ENCODE assay signal across 1 cellular context in genomic region chr2:112542123-112542973, GRCh38.
TF ChIP-seq lines count a peak whose summit lies in the region.

Gene POLR1B, plus strand, starts transcription at chr2:112542465. Its CDS starts 30 bp downstream, at chr2:112542495.

TF ChIP-seq in HepG2, 621 proteins besides CTCF, POLR2A, EP300 and RAD21 (continued from another document and continues in another):
- TF ChIP-seq PAXIP1 (CRISPR knock-in tag; conservative IDR thresholded peaks at IDR 0.05), result peak; percentile 35; the same call in 1 of the 2 replicates
- no peak for TF ChIP-seq NBN (conservative IDR thresholded peaks at IDR 0.05)
- TF ChIP-seq SIX1 (CRISPR knock-in tag; IDR thresholded peaks at IDR 0.05; ENCODE audit: borderline replicate concordance), result peak; percentile 20; the same call in 1 of the 2 replicates
- peak; percentile 99 for TF ChIP-seq DMAP1 (CRISPR knock-in tag; IDR thresholded peaks at IDR 0.05)
- peak; percentile 68; the same call in 1 of the 2 replicates for TF ChIP-seq SIX4 (CRISPR knock-in tag; IDR thresholded peaks at IDR 0.05)
- peak; percentile 95 for TF ChIP-seq ZBTB20 (CRISPR knock-in tag; IDR thresholded peaks at IDR 0.05; ENCODE audit: borderline replicate concordance, low read depth)
- TF ChIP-seq SRY (CRISPR knock-in tag; IDR thresholded peaks at IDR 0.05), result no peak
- peak; percentile 70; the same call in 1 of the 2 replicates for TF ChIP-seq JUND (CRISPR knock-in tag; IDR thresholded peaks at IDR 0.05)
- peak; percentile 74; the same call in 1 of the 2 replicates for TF ChIP-seq ZNF446 (CRISPR knock-in tag; IDR thresholded peaks at IDR 0.05)
- peak; percentile 93 for TF ChIP-seq ZNF784 (CRISPR knock-in tag; IDR thresholded peaks at IDR 0.05; ENCODE audit: borderline replicate concordance)
- TF ChIP-seq MTA3 (CRISPR knock-in tag; IDR thresholded peaks at IDR 0.05), result no peak
- TF ChIP-seq U2AF2 (IDR thresholded peaks at IDR 0.05; ENCODE audit: low read depth, low read length), result peak; percentile 78; the same call in 1 of the 2 replicates
- TF ChIP-seq ZNF367 (CRISPR knock-in tag; IDR thresholded peaks at IDR 0.05; ENCODE audit: borderline replicate concordance), result peak; percentile 97; the same call in 1 of the 2 replicates
- peak; percentile 39; the same call in 1 of the 2 replicates for TF ChIP-seq ELF4 (CRISPR knock-in tag; IDR thresholded peaks at IDR 0.05; ENCODE audit: borderline replicate concordance)
- TF ChIP-seq ZNF331 (CRISPR knock-in tag; IDR thresholded peaks at IDR 0.05), result peak; percentile 78
- peak; percentile 71; the same call in 1 of the 2 replicates for TF ChIP-seq ZNF619 (CRISPR knock-in tag; IDR thresholded peaks at IDR 0.05)
- TF ChIP-seq U2AF1 (optimal IDR thresholded peaks at IDR 0.05; ENCODE audit: low read depth, low read length), result peak; percentile 86
- TF ChIP-seq MLX (CRISPR knock-in tag; IDR thresholded peaks at IDR 0.05), result peak; percentile 48; the same call in 1 of the 2 replicates
- peak; percentile 87; the same call in 1 of the 2 replicates for TF ChIP-seq ZNF724P (CRISPR knock-in tag; IDR thresholded peaks at IDR 0.05; ENCODE audit: borderline replicate concordance)
- TF ChIP-seq ZNF713 (CRISPR knock-in tag; IDR thresholded peaks at IDR 0.05), result 0 out of 2 replicates have a peak, but pooled peaks have one; percentile 4
- peak; percentile 89 for TF ChIP-seq ELF1 (CRISPR knock-in tag; IDR thresholded peaks at IDR 0.05)
- no peak; the same call in none of the 2 replicates for TF ChIP-seq HOMEZ (CRISPR knock-in tag; IDR thresholded peaks at IDR 0.05; ENCODE audit: low read depth)
- peak; percentile 100 for TF ChIP-seq MYC (CRISPR knock-in tag; IDR thresholded peaks at IDR 0.05; ENCODE audit: borderline replicate concordance)
- peak; percentile 91; the same call in 1 of the 2 replicates for TF ChIP-seq ZNF431 (CRISPR knock-in tag; IDR thresholded peaks at IDR 0.05; ENCODE audit: borderline replicate concordance, low read depth)
- TF ChIP-seq ZNF512B (CRISPR knock-in tag; IDR thresholded peaks at IDR 0.05; ENCODE audit: borderline replicate concordance), result peak; percentile 67; the same call in 1 of the 2 replicates
- peak; percentile 87; the same call in 1 of the 2 replicates for TF ChIP-seq PBX3 (CRISPR knock-in tag; IDR thresholded peaks at IDR 0.05; ENCODE audit: borderline replicate concordance)
- peak; percentile 97 for TF ChIP-seq MXD3 (CRISPR knock-in tag; IDR thresholded peaks at IDR 0.05)
- TF ChIP-seq HES4 (CRISPR knock-in tag; IDR thresholded peaks at IDR 0.05; ENCODE audit: borderline replicate concordance), result peak; percentile 70; the same call in 1 of the 2 replicates
- TF ChIP-seq RFX3 (CRISPR knock-in tag; IDR thresholded peaks at IDR 0.05), result no peak
- TF ChIP-seq REXO4 (CRISPR knock-in tag; IDR thresholded peaks at IDR 0.05; ENCODE audit: borderline replicate concordance), result no peak
- peak; percentile 92 for TF ChIP-seq MTF2 (CRISPR knock-in tag; IDR thresholded peaks at IDR 0.05; ENCODE audit: borderline replicate concordance)
- TF ChIP-seq MED13 (CRISPR knock-in tag; IDR thresholded peaks at IDR 0.05), result peak; percentile 79; the same call in 1 of the 2 replicates
- no peak for TF ChIP-seq ARID3A (IDR thresholded peaks at IDR 0.05; ENCODE audit: low read depth, low read length)
- peak; percentile 88 for TF ChIP-seq ZNF329 (CRISPR knock-in tag; IDR thresholded peaks at IDR 0.05; ENCODE audit: low read depth)
- TF ChIP-seq ZNF616 (CRISPR knock-in tag; IDR thresholded peaks at IDR 0.05; ENCODE audit: low read depth), result peak; percentile 92; the same call in 1 of the 2 replicates
- TF ChIP-seq KLF9 (CRISPR knock-in tag; IDR thresholded peaks at IDR 0.05; ENCODE audit: low read depth), result no peak
- no peak for TF ChIP-seq STAG1 (CRISPR knock-in tag; IDR thresholded peaks at IDR 0.05)
- TF ChIP-seq NR2C2 (CRISPR knock-in tag; IDR thresholded peaks at IDR 0.05; ENCODE audit: borderline replicate concordance), result peak; percentile 96
- TF ChIP-seq ZNF788 (CRISPR knock-in tag; IDR thresholded peaks at IDR 0.05; ENCODE audit: borderline replicate concordance), result peak; percentile 72; the same call in 1 of the 2 replicates
- TF ChIP-seq KAT8 (CRISPR knock-in tag; IDR thresholded peaks at IDR 0.05), result peak; percentile 94
- TF ChIP-seq ZNF296 (CRISPR knock-in tag; conservative IDR thresholded peaks at IDR 0.05), result peak; percentile 97
- peak; percentile 75 for TF ChIP-seq HMGXB3 (CRISPR knock-in tag; IDR thresholded peaks at IDR 0.05; ENCODE audit: borderline replicate concordance)
- TF ChIP-seq SOX6 (IDR thresholded peaks at IDR 0.05), result no peak
- peak; percentile 89 for TF ChIP-seq SOX6 (CRISPR knock-in tag; IDR thresholded peaks at IDR 0.05)
- peak; percentile 95 for TF ChIP-seq ZNF546 (CRISPR knock-in tag; conservative IDR thresholded peaks at IDR 0.05)
- peak; percentile 99 for TF ChIP-seq ZNF256 (CRISPR knock-in tag; conservative IDR thresholded peaks at IDR 0.05)
- no peak for TF ChIP-seq CBX2 (IDR thresholded peaks at IDR 0.05; ENCODE audit: low read depth, low read length)
- peak; percentile 83; the same call in 1 of the 2 replicates for TF ChIP-seq CBX2 (CRISPR knock-in tag; IDR thresholded peaks at IDR 0.05; ENCODE audit: low read depth)
- TF ChIP-seq SNAPC5 (CRISPR knock-in tag; IDR thresholded peaks at IDR 0.05; ENCODE audit: borderline replicate concordance), result peak; percentile 78; the same call in 1 of the 2 replicates
